2 cellular contexts compared by ENCODE assay signal in the genomic region with DNA sequence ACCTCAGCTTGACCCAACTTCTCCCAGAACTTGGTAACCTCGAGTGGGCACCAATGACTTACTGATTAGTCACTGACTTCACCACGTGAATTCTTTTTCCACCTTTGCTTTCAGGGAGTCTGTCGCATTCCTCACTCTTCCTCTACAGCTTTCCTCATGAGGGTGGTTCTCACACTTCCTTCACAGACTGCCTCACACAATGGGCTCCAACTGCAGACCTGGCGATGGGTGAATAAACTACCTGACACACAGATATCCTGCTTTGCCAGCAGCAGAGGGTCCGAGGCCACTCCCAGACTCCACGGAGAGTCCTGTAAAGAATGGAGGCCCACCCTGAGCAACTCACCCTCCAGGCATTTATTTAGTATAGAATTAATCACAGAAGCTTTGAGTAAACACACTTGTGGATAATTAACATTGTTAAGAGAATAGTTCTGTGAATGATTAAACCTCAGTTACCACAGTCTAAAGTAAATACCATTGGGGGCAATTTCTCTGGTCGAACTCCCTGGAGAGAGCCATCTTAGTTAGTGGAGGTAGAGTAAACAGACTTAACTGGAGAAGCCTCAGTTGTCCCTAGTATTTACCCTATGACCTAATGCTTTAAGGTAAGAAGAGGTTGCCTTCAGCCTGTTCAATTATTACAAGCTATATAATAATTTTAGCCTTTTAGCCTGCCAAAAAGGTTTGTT. TPM values are rescaled to one million over a fixed set of nuclear protein-coding genes. Genes with fewer than 3 reads are reported as not detected.
"Had no signal": no experiment of that assay in that cellular context is flagged by ENCODE, and none has a peak within 500 bp of the region (broad histone marks: within the 10 kb centered on the region; RNA-seq: fewer than 3 reads in every experiment).

No MANE protein-coding gene starts in this region.

RNA-seq across cellular contexts. Expression of gene BPY2C, which starts 47.9 kb away (rescaled TPM):
- total RNA-seq: G401, GM12878 had no signal
- polyA plus RNA-seq: GM12878 had no signal
